Comparison of ENCODE assay signal across 28 cellular contexts in the genomic region with DNA sequence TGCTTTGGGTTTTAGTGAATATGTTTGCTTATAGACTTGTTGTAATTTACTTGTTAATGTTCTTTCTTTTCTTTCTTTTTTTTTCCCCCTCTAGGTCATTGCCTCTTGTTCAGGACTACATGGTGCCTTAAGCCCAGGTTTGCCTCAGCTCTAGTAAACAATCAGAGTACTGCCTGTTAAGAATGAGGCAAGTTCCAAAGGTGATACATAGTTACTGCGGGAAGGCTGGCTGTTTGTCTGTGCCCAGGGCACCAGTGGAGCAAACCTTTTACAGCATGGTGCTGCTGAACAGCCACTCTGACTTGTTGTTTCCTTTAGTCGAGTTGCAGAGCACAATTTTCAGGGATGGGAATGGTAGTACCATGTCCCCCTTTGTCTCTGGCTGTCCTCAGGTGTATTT.
"Had no signal": no experiment of that assay in that cellular context is flagged by ENCODE, and none has a peak within 500 bp of the region (broad histone marks: within the 10 kb centered on the region; RNA-seq: fewer than 3 reads in every experiment).

No MANE protein-coding gene starts in this region.

- H3K9me3 ChIP-seq: suprapubic skin, testis, thoracic aorta, thyroid gland, transverse colon, upper lobe of right lung, uterus, vagina had no signal

- H3K4me1 ChIP-seq: stomach, suprapubic skin, testis, thyroid gland, tibial artery, tibial nerve, transverse colon, upper lobe of left lung, upper lobe of right lung, uterus, vagina had no signal

- H3K27ac Mint-ChIP-seq: stimulated activated effector memory CD8-positive, alpha-beta T cell treated with anti-CD3 and anti-CD28 coated beads, Interleukin-12 subunit alpha, Interleukin-12 subunit beta, amount 100 ng/mL, for 72 hours; stimulated activated memory B cell treated with anti-CD40 and anti-IgM and Interleukin-4, amounts not matched to agents 10 μg/mL and 1 μg/mL and 100 μg/mL, for 72 hours; stimulated activated naive B cell treated with anti-CD40 and anti-IgM and Interleukin-4, amounts not matched to agents 10 μg/mL and 1 μg/mL and 100 μg/mL, for 72 hours; stimulated activated naive CD8-positive, alpha-beta T cell treated with anti-CD3 and anti-CD28 coated beads, Interleukin-15, amount 100 ng/mL, for 72 hours; stimulated activated naive CD8-positive, alpha-beta T cell treated with anti-CD3 and anti-CD28 coated beads, Interleukin-15, Interleukin-2, amounts not matched to agents 100 ng/mL and 50 ng/mL, for 24 hours; type B pancreatic cell had no signal

- ATAC-seq: stimulated activated effector memory CD8-positive, alpha-beta T cell treated with anti-CD3 and anti-CD28 coated beads, Interleukin-12 subunit alpha, Interleukin-12 subunit beta, amount 100 ng/mL, for 72 hours; stimulated activated memory B cell treated with anti-CD40 and anti-IgM and Interleukin-4, amounts not matched to agents 10 μg/mL and 1 μg/mL and 100 μg/mL, for 72 hours; stimulated activated naive B cell treated with anti-CD40 and anti-IgM and Interleukin-4, amounts not matched to agents 10 μg/mL and 1 μg/mL and 100 μg/mL, for 72 hours; stimulated activated naive CD8-positive, alpha-beta T cell treated with anti-CD3 and anti-CD28 coated beads, Interleukin-15, amount 100 ng/mL, for 72 hours; stimulated activated naive CD8-positive, alpha-beta T cell treated with anti-CD3 and anti-CD28 coated beads, Interleukin-15, Interleukin-2, amounts not matched to agents 100 U/mL and 50 U/mL, for 24 hours; upper lobe of right lung had no signal

- H3K27me3 ChIP-seq: stomach, suprapubic skin, testis, thyroid gland, tibial artery, tibial nerve, transverse colon, upper lobe of left lung, upper lobe of right lung, uterus, vagina had no signal

- H3K27me3 Mint-ChIP-seq: stimulated activated memory B cell treated with anti-CD40 and anti-IgM and Interleukin-4, amounts not matched to agents 10 μg/mL and 1 μg/mL and 100 μg/mL, for 72 hours; stimulated activated naive B cell treated with anti-CD40 and anti-IgM and Interleukin-4, amounts not matched to agents 10 μg/mL and 1 μg/mL and 100 μg/mL, for 72 hours; stimulated activated naive CD8-positive, alpha-beta T cell treated with anti-CD3 and anti-CD28 coated beads, Interleukin-15, amount 100 ng/mL, for 72 hours; type B pancreatic cell had no signal

- DNase-seq: stimulated activated CD4-positive, alpha-beta T cell treated with anti-CD3 and anti-CD28 coated beads, Interleukin-2, amount 100 ng/mL, for 48 hours; stimulated activated CD4-positive, alpha-beta T cell treated with anti-CD3 and anti-CD28 coated beads, Interleukin-4, amount 100 ng/mL, for 1 hour; stimulated activated CD4-positive, alpha-beta T cell treated with anti-CD3 and anti-CD28 coated beads, Interleukin-4, amount 100 ng/mL, for 24 hours; stimulated activated CD4-positive, alpha-beta T cell treated with anti-CD3 and anti-CD28 coated beads, Interleukin-4, amount 100 ng/mL, for 4 hours; stimulated activated CD8-positive, alpha-beta memory T cell treated with anti-CD3 and anti-CD28 coated beads, Interleukin-4, amount 100 ng/mL, for 48 hours; stimulated activated naive B cell treated with anti-CD40 and anti-IgM and Interleukin-4, amounts not matched to agents 10 μg/mL and 1 μg/mL and 100 μg/mL, for 72 hours; stimulated activated naive CD4-positive, alpha-beta T cell; stimulated activated naive CD4-positive, alpha-beta T cell treated with Interleukin-2 at 50 U/mL for 16 hours; stimulated activated naive CD8-positive, alpha-beta T cell treated with anti-CD3 and anti-CD28 coated beads, Interleukin-15, amount 100 ng/mL, for 72 hours; stimulated activated naive CD8-positive, alpha-beta T cell treated with anti-CD3 and anti-CD28 coated beads, Interleukin-15, Interleukin-2, amounts not matched to agents 100 U/mL and 50 U/mL, for 24 hours; stomach; substantia nigra; testis; thyroid gland; tibial artery; transverse colon; trophoblast cell; upper lobe of left lung; upper lobe of right lung; uterus had no signal

- H3K4me3 Mint-ChIP-seq: stimulated activated effector memory CD8-positive, alpha-beta T cell treated with anti-CD3 and anti-CD28 coated beads, Interleukin-12 subunit alpha, Interleukin-12 subunit beta, amount 100 ng/mL, for 72 hours; stimulated activated memory B cell treated with anti-CD40 and anti-IgM and Interleukin-4, amounts not matched to agents 10 μg/mL and 1 μg/mL and 100 μg/mL, for 72 hours; stimulated activated naive B cell treated with anti-CD40 and anti-IgM and Interleukin-4, amounts not matched to agents 10 μg/mL and 1 μg/mL and 100 μg/mL, for 72 hours; stimulated activated naive CD8-positive, alpha-beta T cell treated with anti-CD3 and anti-CD28 coated beads, Interleukin-15, amount 100 ng/mL, for 72 hours; stimulated activated naive CD8-positive, alpha-beta T cell treated with anti-CD3 and anti-CD28 coated beads, Interleukin-15, Interleukin-2, amounts not matched to agents 100 ng/mL and 50 ng/mL, for 24 hours; type B pancreatic cell had no signal

- H3K4me1 Mint-ChIP-seq: stimulated activated effector memory CD8-positive, alpha-beta T cell treated with anti-CD3 and anti-CD28 coated beads, Interleukin-12 subunit alpha, Interleukin-12 subunit beta, amount 100 ng/mL, for 72 hours; stimulated activated memory B cell treated with anti-CD40 and anti-IgM and Interleukin-4, amounts not matched to agents 10 μg/mL and 1 μg/mL and 100 μg/mL, for 72 hours; stimulated activated naive B cell treated with anti-CD40 and anti-IgM and Interleukin-4, amounts not matched to agents 10 μg/mL and 1 μg/mL and 100 μg/mL, for 72 hours; stimulated activated naive CD8-positive, alpha-beta T cell treated with anti-CD3 and anti-CD28 coated beads, Interleukin-15, amount 100 ng/mL, for 72 hours had no signal

- H3K36me3 Mint-ChIP-seq: stimulated activated effector memory CD8-positive, alpha-beta T cell treated with anti-CD3 and anti-CD28 coated beads, Interleukin-12 subunit alpha, Interleukin-12 subunit beta, amount 100 ng/mL, for 72 hours; stimulated activated memory B cell treated with anti-CD40 and anti-IgM and Interleukin-4, amounts not matched to agents 10 μg/mL and 1 μg/mL and 100 μg/mL, for 72 hours; stimulated activated naive B cell treated with anti-CD40 and anti-IgM and Interleukin-4, amounts not matched to agents 10 μg/mL and 1 μg/mL and 100 μg/mL, for 72 hours; type B pancreatic cell had no signal

- H3K27ac ChIP-seq: stomach, suprapubic skin, testis, thoracic aorta, thyroid gland, tibial artery, tibial nerve, transverse colon, upper lobe of left lung, upper lobe of right lung, uterus, vagina had no signal

- H3K9me3 Mint-ChIP-seq: type B pancreatic cell had no signal
